Comparison of ENCODE assay signal across 16 cellular contexts in the genomic region with DNA sequence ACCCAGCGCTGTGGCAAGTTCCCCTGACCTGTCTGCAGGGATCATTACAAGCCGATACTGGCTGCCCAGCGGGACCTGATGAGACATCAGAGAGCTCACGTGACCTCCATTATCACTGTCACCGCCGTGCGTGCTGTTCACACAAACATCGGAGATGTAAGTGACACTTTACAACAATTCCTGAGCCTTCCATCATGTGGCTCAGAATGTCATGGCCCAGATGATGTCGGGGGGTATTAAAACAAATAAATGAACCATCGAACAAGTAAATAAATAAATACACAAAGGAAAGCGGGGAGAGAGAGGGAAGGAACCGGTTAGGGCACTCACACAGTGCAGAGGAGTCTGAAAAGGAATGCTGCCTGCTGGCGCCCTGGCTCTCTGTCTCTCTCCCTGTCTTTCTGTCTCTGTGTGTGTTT.
DNase-seq lines count a peak whose midpoint lies in the region; ATAC-seq and TF ChIP-seq lines count a peak whose summit lies in the region.
"Had no signal": no experiment of that assay in that cellular context is flagged by ENCODE, and none has a peak within 500 bp of the region (broad histone marks: within the 10 kb centered on the region; RNA-seq: fewer than 3 reads in every experiment).

No MANE protein-coding gene starts in this region.

- POLR2A ChIA-PET in SK-N-SH (lab: Yijun Ruan, JAX) = no interaction called here

- H4K20me1 ChIP-seq in SK-N-SH (ENCODE audit: insufficient read depth) (no peaks in the 10 kb centered on the region), hepatocyte (ENCODE audit: insufficient read depth, poor library complexity, severe bottlenecking) (no peaks in the 10 kb centered on the region)

- H3K4me3 ChIP-seq in SK-N-SH (ENCODE audit: low read depth in 2 of 2, low read length in 1 of 2) (peak overlapping the region in 1 of 2 experiments; percentile 4; a peak in 1 of 4 replicates), hepatocyte (no peak overlapping the region), esophagus squamous epithelium (peak overlapping the region in 1 of 4 donors; percentile 9)
- H3K4me3 ChIP-seq: gastroesophageal sphincter, lung, pancreas, Peyer's patch had no signal

- H3K9me3 ChIP-seq in SK-N-SH (no peaks in the 10 kb centered on the region), hepatocyte (ENCODE audit: low read depth) (no peaks in the 10 kb centered on the region), esophagus squamous epithelium (no peaks in the 10 kb centered on the region)
- H3K9me3 ChIP-seq: pancreas, Peyer's patch had no signal

- no peak for TF ChIP-seq RAD21 in SK-N-SH (IDR thresholded peaks at IDR 0.05; ENCODE audit: low read length)

- 5% methylated on average over 13 of the region's 13 CpGs for WGBS in SK-N-SH (ENCODE audit: low lambda C conversion rate)
- 4% methylated on average over 13 of the region's 13 CpGs for WGBS in hepatocyte (ENCODE audit: low lambda C conversion rate, missing lambda C conversion rate)
- WGBS in esophagus squamous epithelium, 2 donors = 5 to 12% methylated on average over 13 of the region's 13 CpGs

- peaks cover 0 to 2% of the 10 kb centered on the region in 2 experiments; a peak in 1 of 4 replicates for H3K4me1 ChIP-seq in SK-N-SH (ENCODE audit: control insufficient read depth in 1 of 2, insufficient read depth in 2 of 2, low read depth in 1 of 2, low read length in 1 of 2)
- H3K4me1 ChIP-seq in hepatocyte (ENCODE audit: insufficient read depth) = peaks cover 24% of the 10 kb centered on the region
- H3K4me1 ChIP-seq in esophagus squamous epithelium = peaks cover 0 to 12% (median 0%) of the 10 kb centered on the region in 3 donors
- H3K4me1 ChIP-seq: gastroesophageal sphincter, pancreas, Peyer's patch had no signal

- DNase-seq in SK-N-SH (no peak), NCI-H748 (lab: John Stamatoyannopoulos, UW; ENCODE audit: unreplicated experiment) (peak; percentile 70), hepatocyte (ENCODE audit: low spot score) (peak; percentile 74), retina (peak; percentile 72), HPDE6-E6E7 (ENCODE audit: extremely low spot score) (no peak), esophagus squamous epithelium (lab: John Stamatoyannopoulos, UW) (no peak), SW 1271 (lab: John Stamatoyannopoulos, UW) (no peak)
- DNase-seq: DMS 273 treated with DMSO at 0.1 percent for 48 hours; effector CD4-positive, alpha-beta T cell; NCI-H2107; Peyer's patch had no signal

- no peak for TF ChIP-seq CTCF in SK-N-SH (IDR thresholded peaks at IDR 0.05)
- no peak for TF ChIP-seq CTCF in hepatocyte (IDR thresholded peaks at IDR 0.05; ENCODE audit: poor library complexity)
- TF ChIP-seq CTCF in esophagus squamous epithelium (IDR thresholded peaks at IDR 0.05) = no peak

- no peaks in the 10 kb centered on the region for H3F3A ChIP-seq in SK-N-SH (replicated peaks; ENCODE audit: insufficient read depth)

- H3K36me3 ChIP-seq in SK-N-SH (replicated peaks in 1 of 2; ENCODE audit: control insufficient read depth in 1 of 2, insufficient read depth in 2 of 2, low read length in 1 of 2) (no peaks in the 10 kb centered on the region), hepatocyte (replicated peaks; ENCODE audit: insufficient read depth, low read depth) (no peaks in the 10 kb centered on the region), esophagus squamous epithelium (no peaks in the 10 kb centered on the region)
- H3K36me3 ChIP-seq: gastroesophageal sphincter, pancreas, Peyer's patch had no signal

- H3K79me2 ChIP-seq in SK-N-SH (ENCODE audit: insufficient read depth) (no peaks in the 10 kb centered on the region), hepatocyte (no peaks in the 10 kb centered on the region)

- intact Hi-C loops in esophagus squamous epithelium (cut with DNase I) = no loop called here

- peaks cover 11% of the 10 kb centered on the region for H3K27me3 ChIP-seq in SK-N-SH (ENCODE audit: insufficient read depth)
- H3K27me3 ChIP-seq in hepatocyte = peaks cover 13% of the 10 kb centered on the region
- peaks cover 0 to 78% (median 0%) of the 10 kb centered on the region in 4 donors for H3K27me3 ChIP-seq in esophagus squamous epithelium
- H3K27me3 ChIP-seq: Peyer's patch had no signal

- no peak for TF ChIP-seq EP300 in SK-N-SH (IDR thresholded peaks at IDR 0.05; ENCODE audit: borderline replicate concordance in 1 of 2, low read depth in 1 of 2, low read length in 1 of 2)

- TF ChIP-seq POLR2A in esophagus squamous epithelium (IDR thresholded peaks at IDR 0.05) = no peak

- no peak overlapping the region for H3K9ac ChIP-seq in SK-N-SH
- H3K9ac ChIP-seq: KMS-11 had no signal

- CTCF ChIA-PET in SK-N-SH (lab: Yijun Ruan, JAX) = interaction anchor here (0.6 to 2.3 kb wide), 5 partner anchors 10 to 521 kb away, joined by 3 to 13 read pairs (median 3); no protein-coding TSS in a partner anchor

- H3K27ac ChIP-seq in SK-N-SH (ENCODE audit: low read depth in 2 of 2, low read length in 1 of 2) = no peak overlapping the region
- no peak overlapping the region for H3K27ac ChIP-seq in hepatocyte
- H3K27ac ChIP-seq in esophagus squamous epithelium = no peak overlapping the region
- H3K27ac ChIP-seq: gastroesophageal sphincter, KMS-11, pancreas, Peyer's patch had no signal

- H3K4me2 ChIP-seq in SK-N-SH = no peak overlapping the region
- peak overlapping the region; percentile 71 for H3K4me2 ChIP-seq in hepatocyte
- H3K4me2 ChIP-seq: KMS-11 had no signal

- H2AFZ ChIP-seq in SK-N-SH (ENCODE audit: low read depth) (no peak overlapping the region), hepatocyte (no peak overlapping the region)

- H3K9me2 ChIP-seq in SK-N-SH (no peaks in the 10 kb centered on the region), hepatocyte (replicated peaks; ENCODE audit: insufficient read depth) (no peaks in the 10 kb centered on the region)

- ATAC-seq in SK-N-SH treated with all-trans-retinoic acid at 6 μM for 48 hours = no peak
- ATAC-seq: gastroesophageal sphincter, pancreas had no signal

TF ChIP-seq in SK-N-SH, 30 proteins besides CTCF, POLR2A, EP300 and RAD21:
- TF ChIP-seq FOXJ3 (CRISPR knock-in tag; IDR thresholded peaks at IDR 0.05) = no peak
- TF ChIP-seq, protein P1, sequence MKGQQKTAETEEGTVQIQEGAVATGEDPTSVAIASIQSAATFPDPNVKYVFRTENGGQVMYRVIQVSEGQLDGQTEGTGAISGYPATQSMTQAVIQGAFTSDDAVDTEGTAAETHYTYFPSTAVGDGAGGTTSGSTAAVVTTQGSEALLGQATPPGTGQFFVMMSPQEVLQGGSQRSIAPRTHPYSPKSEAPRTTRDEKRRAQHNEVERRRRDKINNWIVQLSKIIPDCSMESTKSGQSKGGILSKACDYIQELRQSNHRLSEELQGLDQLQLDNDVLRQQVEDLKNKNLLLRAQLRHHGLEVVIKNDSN (IDR thresholded peaks at IDR 0.05; ENCODE audit: borderline replicate concordance, low read depth) = peak; percentile 54; the same call in 1 of the 2 replicates
- TF ChIP-seq, protein P2, sequence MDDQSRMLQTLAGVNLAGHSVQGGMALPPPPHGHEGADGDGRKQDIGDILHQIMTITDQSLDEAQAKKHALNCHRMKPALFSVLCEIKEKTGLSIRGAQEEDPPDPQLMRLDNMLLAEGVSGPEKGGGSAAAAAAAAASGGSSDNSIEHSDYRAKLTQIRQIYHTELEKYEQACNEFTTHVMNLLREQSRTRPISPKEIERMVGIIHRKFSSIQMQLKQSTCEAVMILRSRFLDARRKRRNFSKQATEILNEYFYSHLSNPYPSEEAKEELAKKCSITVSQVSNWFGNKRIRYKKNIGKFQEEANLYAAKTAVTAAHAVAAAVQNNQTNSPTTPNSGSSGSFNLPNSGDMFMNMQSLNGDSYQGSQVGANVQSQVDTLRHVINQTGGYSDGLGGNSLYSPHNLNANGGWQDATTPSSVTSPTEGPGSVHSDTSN (IDR thresholded peaks at IDR 0.05) = no peak
- TF ChIP-seq, protein P3, sequence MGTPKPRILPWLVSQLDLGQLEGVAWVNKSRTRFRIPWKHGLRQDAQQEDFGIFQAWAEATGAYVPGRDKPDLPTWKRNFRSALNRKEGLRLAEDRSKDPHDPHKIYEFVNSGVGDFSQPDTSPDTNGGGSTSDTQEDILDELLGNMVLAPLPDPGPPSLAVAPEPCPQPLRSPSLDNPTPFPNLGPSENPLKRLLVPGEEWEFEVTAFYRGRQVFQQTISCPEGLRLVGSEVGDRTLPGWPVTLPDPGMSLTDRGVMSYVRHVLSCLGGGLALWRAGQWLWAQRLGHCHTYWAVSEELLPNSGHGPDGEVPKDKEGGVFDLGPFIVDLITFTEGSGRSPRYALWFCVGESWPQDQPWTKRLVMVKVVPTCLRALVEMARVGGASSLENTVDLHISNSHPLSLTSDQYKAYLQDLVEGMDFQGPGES (IDR thresholded peaks at IDR 0.05; ENCODE audit: low read depth, low read length) = no peak
- no peak for TF ChIP-seq GATA2 (CRISPR knock-in tag; IDR thresholded peaks at IDR 0.05)

TF ChIP-seq in SK-N-SH treated with all-trans-retinoic acid at 6 μM for 48 hours, 23 proteins besides CTCF, POLR2A, EP300 and RAD21:
- TF ChIP-seq ZNF565 (CRISPR knock-in tag; conservative IDR thresholded peaks at IDR 0.05; ENCODE audit: low read depth) (no peak), ZNF70 (CRISPR knock-in tag; IDR thresholded peaks at IDR 0.05) (no peak), ZC3H10 (CRISPR knock-in tag; IDR thresholded peaks at IDR 0.05) (no peak), ISL1 (CRISPR knock-in tag; IDR thresholded peaks at IDR 0.05) (no peak), BACH2 (CRISPR knock-in tag; IDR thresholded peaks at IDR 0.05; ENCODE audit: borderline replicate concordance) (no peak), ZFP30 (CRISPR knock-in tag; IDR thresholded peaks at IDR 0.05) (no peak), GLIS3 (CRISPR knock-in tag; IDR thresholded peaks at IDR 0.05) (no peak), CSDC2 (CRISPR knock-in tag; IDR thresholded peaks at IDR 0.05) (no peak), ZNF8 (CRISPR knock-in tag; IDR thresholded peaks at IDR 0.05) (no peak), ARNTL (CRISPR knock-in tag; IDR thresholded peaks at IDR 0.05; ENCODE audit: borderline replicate concordance, low read depth) (no peak)

Comparison
In these comparisons a context has a peak if more than half of its experiments do, and no peak if none do; other contexts are left out.
1. DNase-seq: peak in NCI-H748 (single experiment), hepatocyte (single experiment) and retina (single experiment); none in SK-N-SH (single experiment), HPDE6-E6E7 (single experiment), esophagus squamous epithelium (single experiment) and SW 1271 (0 of 2).